Comparison of ENCODE assay signal across 8 cellular contexts in the genomic region with DNA sequence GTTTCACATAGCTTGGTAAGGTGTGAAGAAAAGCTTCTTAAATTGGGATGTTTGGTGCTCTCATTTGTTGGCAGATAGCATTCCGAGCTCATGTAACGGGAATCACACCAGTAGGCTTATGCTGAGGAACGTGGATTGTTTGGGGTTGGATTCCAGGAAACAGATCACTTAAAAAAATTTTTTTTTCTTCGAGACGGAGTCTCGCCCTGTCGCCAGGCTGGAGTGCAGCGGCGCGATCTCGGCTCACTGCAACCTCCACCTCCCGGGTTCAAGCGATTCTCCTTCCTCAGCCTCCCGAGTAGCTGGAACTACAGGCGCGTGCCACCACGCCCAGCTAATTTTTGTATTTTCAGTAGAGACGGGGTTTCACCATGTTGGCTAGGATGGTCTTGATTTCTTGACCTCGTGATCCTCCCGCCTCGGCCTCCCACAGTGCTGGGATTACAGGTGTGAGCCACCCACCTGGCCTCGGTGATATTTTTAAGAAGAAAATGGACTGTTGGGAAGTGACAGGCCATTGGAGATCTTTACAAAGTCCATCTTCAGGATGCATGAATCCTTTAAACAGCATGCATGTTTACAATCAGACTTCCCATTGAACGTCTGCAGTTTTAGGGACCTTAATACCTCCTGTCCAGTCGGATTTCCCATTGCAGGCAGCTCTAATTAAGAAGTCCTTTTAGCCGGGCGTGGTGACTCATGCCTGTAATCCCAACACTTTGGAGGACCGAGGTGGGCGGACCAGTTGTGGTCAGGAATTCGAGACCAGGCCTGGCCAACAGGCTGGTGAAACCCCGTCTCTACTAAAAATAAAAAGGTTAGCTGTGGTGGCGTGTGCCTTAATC. TPM values are rescaled to one million over a fixed set of nuclear protein-coding genes. Genes with fewer than 3 reads are reported as not detected.
DNase-seq lines count a peak whose midpoint lies in the region; ATAC-seq and TF ChIP-seq lines count a peak whose summit lies in the region.
"Not testable (repeated sequence)": the region's sequence is repeated elsewhere in the genome, so short reads cannot be mapped to it uniquely, and the experiment has no call there.

No MANE protein-coding gene starts in this region.

- not testable (repeated sequence) for H3K27me3 ChIP-seq in hepatocyte; naive thymus-derived CD4-positive, alpha-beta T cell (ENCODE audit: control insufficient read depth in 2 of 2, insufficient read depth in 2 of 2, low read length in 2 of 2)

- not testable (repeated sequence) for DNase-seq in HFF-Myc (ENCODE audit: extremely low read depth, low read depth); activated T-helper 1 cell treated with anti-CD3 and anti-CD28 coated beads, Interleukin-12 subunit alpha, Interleukin-12 subunit beta, Interleukin-2, Interleukin-4 antibody, amounts not matched to agents 30 ng/mL and 10 ng/mL and 1 ng/mL, durations not matched to agents 14 hours and 24 hours and 36 hours (ENCODE audit: low spot score); hepatocyte (ENCODE audit: low spot score); naive thymus-derived CD4-positive, alpha-beta T cell; stimulated activated effector memory CD8-positive, alpha-beta T cell treated with anti-CD3 and anti-CD28 coated beads, Interleukin-12 subunit alpha, Interleukin-12 subunit beta, amount 100 ng/mL, for 72 hours (ENCODE audit: low spot score in 2 of 2)
- peak; percentile 42 for DNase-seq in RPMI7951 (ENCODE audit: low read depth)

- not testable (repeated sequence) for H3K4me1 ChIP-seq in hepatocyte (ENCODE audit: insufficient read depth); naive thymus-derived CD4-positive, alpha-beta T cell (ENCODE audit: control insufficient read depth in 2 of 2, insufficient read depth in 2 of 2, low read length in 2 of 2)

- H4K20me1 ChIP-seq in hepatocyte (ENCODE audit: insufficient read depth, poor library complexity, severe bottlenecking), result not testable (repeated sequence)

- not testable (repeated sequence) for H3K4me1 Mint-ChIP-seq in activated T-helper 1 cell treated with anti-CD3 and anti-CD28 coated beads, Interleukin-12 subunit alpha, Interleukin-12 subunit beta, Interleukin-2, Interleukin-4 antibody, amounts not matched to agents 30 ng/mL and 10 ng/mL and 1 ng/mL, durations not matched to agents 14 hours and 24 hours and 36 hours (ENCODE audit: low read depth); dendritic cell treated with granulocyte-macrophage colony-stimulating factor and Interleukin-4, amounts not matched to agents 40 ng/mL and 50 ng/mL, for 4 days (ENCODE audit: low read depth); naive thymus-derived CD4-positive, alpha-beta T cell; stimulated activated effector memory CD8-positive, alpha-beta T cell treated with anti-CD3 and anti-CD28 coated beads, Interleukin-12 subunit alpha, Interleukin-12 subunit beta, amount 100 ng/mL, for 72 hours

- H3K4me2 ChIP-seq in hepatocyte, result peak overlapping the region; percentile 74

- not testable (repeated sequence) for H3K9me3 ChIP-seq in hepatocyte (ENCODE audit: low read depth); naive thymus-derived CD4-positive, alpha-beta T cell (ENCODE audit: control insufficient read depth in 2 of 3, low read length in 3 of 3)

- WGBS in hepatocyte (ENCODE audit: low lambda C conversion rate, missing lambda C conversion rate), result 27% methylated on average over 26 of the region's 31 CpGs

- peak overlapping the region; percentile 31 for H2AFZ ChIP-seq in hepatocyte

- H3K36me3 Mint-ChIP-seq in activated T-helper 1 cell treated with anti-CD3 and anti-CD28 coated beads, Interleukin-12 subunit alpha, Interleukin-12 subunit beta, Interleukin-2, Interleukin-4 antibody, amounts not matched to agents 30 ng/mL and 10 ng/mL and 1 ng/mL, durations not matched to agents 14 hours and 24 hours and 36 hours (ENCODE audit: low read depth); naive thymus-derived CD4-positive, alpha-beta T cell: not testable (repeated sequence)
- peaks cover 17% of the 10 kb centered on the region for H3K36me3 Mint-ChIP-seq in dendritic cell treated with granulocyte-macrophage colony-stimulating factor and Interleukin-4, amounts not matched to agents 40 ng/mL and 50 ng/mL, for 4 days (ENCODE audit: low read depth)
- H3K36me3 Mint-ChIP-seq in stimulated activated effector memory CD8-positive, alpha-beta T cell treated with anti-CD3 and anti-CD28 coated beads, Interleukin-12 subunit alpha, Interleukin-12 subunit beta, amount 100 ng/mL, for 72 hours, result peaks cover 12% of the 10 kb centered on the region

- H3K36me3 ChIP-seq in hepatocyte (replicated peaks; ENCODE audit: insufficient read depth, low read depth); naive thymus-derived CD4-positive, alpha-beta T cell (ENCODE audit: control insufficient read depth in 2 of 3, insufficient read depth in 3 of 3, low read length in 3 of 3): not testable (repeated sequence)

- CTCF ChIA-PET in naive thymus-derived CD4-positive, alpha-beta T cell (lab: Charles Lee), result not testable (repeated sequence)

- H3K9me3 Mint-ChIP-seq in activated T-helper 1 cell treated with anti-CD3 and anti-CD28 coated beads, Interleukin-12 subunit alpha, Interleukin-12 subunit beta, Interleukin-2, Interleukin-4 antibody, amounts not matched to agents 30 ng/mL and 10 ng/mL and 1 ng/mL, durations not matched to agents 14 hours and 24 hours and 36 hours; dendritic cell treated with granulocyte-macrophage colony-stimulating factor and Interleukin-4, amounts not matched to agents 40 ng/mL and 50 ng/mL, for 4 days; naive thymus-derived CD4-positive, alpha-beta T cell; stimulated activated effector memory CD8-positive, alpha-beta T cell treated with anti-CD3 and anti-CD28 coated beads, Interleukin-12 subunit alpha, Interleukin-12 subunit beta, amount 100 ng/mL, for 72 hours: not testable (repeated sequence)

- not testable (repeated sequence) for TF ChIP-seq CTCF in C4-2B (conservative IDR thresholded peaks at IDR 0.05); HFF-Myc (IDR thresholded peaks at IDR 0.05; ENCODE audit: low read depth, low read length, missing control alignments); hepatocyte (IDR thresholded peaks at IDR 0.05; ENCODE audit: poor library complexity)

- not testable (repeated sequence) for H3K27me3 Mint-ChIP-seq in activated T-helper 1 cell treated with anti-CD3 and anti-CD28 coated beads, Interleukin-12 subunit alpha, Interleukin-12 subunit beta, Interleukin-2, Interleukin-4 antibody, amounts not matched to agents 30 ng/mL and 10 ng/mL and 1 ng/mL, durations not matched to agents 14 hours and 24 hours and 36 hours (ENCODE audit: insufficient read depth); dendritic cell treated with granulocyte-macrophage colony-stimulating factor and Interleukin-4, amounts not matched to agents 40 ng/mL and 50 ng/mL, for 4 days; naive thymus-derived CD4-positive, alpha-beta T cell

- H3K4me3 Mint-ChIP-seq in activated T-helper 1 cell treated with anti-CD3 and anti-CD28 coated beads, Interleukin-12 subunit alpha, Interleukin-12 subunit beta, Interleukin-2, Interleukin-4 antibody, amounts not matched to agents 30 ng/mL and 10 ng/mL and 1 ng/mL, durations not matched to agents 14 hours and 24 hours and 36 hours, result peak overlapping the region; percentile 73
- peak overlapping the region; percentile 62 for H3K4me3 Mint-ChIP-seq in dendritic cell treated with granulocyte-macrophage colony-stimulating factor and Interleukin-4, amounts not matched to agents 40 ng/mL and 50 ng/mL, for 4 days
- peak overlapping the region in 7 of 10 donors; percentile 28 to 79 (median 61) for H3K4me3 Mint-ChIP-seq in naive thymus-derived CD4-positive, alpha-beta T cell
- H3K4me3 Mint-ChIP-seq in stimulated activated effector memory CD8-positive, alpha-beta T cell treated with anti-CD3 and anti-CD28 coated beads, Interleukin-12 subunit alpha, Interleukin-12 subunit beta, amount 100 ng/mL, for 72 hours, result peak overlapping the region; percentile 84

- not testable (repeated sequence) for H3K79me2 ChIP-seq in hepatocyte

- POLR2A ChIA-PET in naive thymus-derived CD4-positive, alpha-beta T cell (lab: Charles Lee), result not testable (repeated sequence)

- H3K9me2 ChIP-seq in hepatocyte (replicated peaks; ENCODE audit: insufficient read depth), result not testable (repeated sequence)

- not testable (repeated sequence) for ATAC-seq in naive thymus-derived CD4-positive, alpha-beta T cell; stimulated activated effector memory CD8-positive, alpha-beta T cell treated with anti-CD3 and anti-CD28 coated beads, Interleukin-12 subunit alpha, Interleukin-12 subunit beta, amount 100 ng/mL, for 72 hours

- intact Hi-C loops in activated T-helper 1 cell treated with anti-CD3 and anti-CD28 coated beads, Interleukin-12 subunit alpha, Interleukin-12 subunit beta, Interleukin-2, Interleukin-4 antibody, amounts not matched to agents 30 ng/mL and 10 ng/mL and 1 ng/mL, durations not matched to agents 14 hours and 24 hours and 36 hours (cut with micrococcal nuclease); dendritic cell treated with granulocyte-macrophage colony-stimulating factor and Interleukin-4, amounts not matched to agents 40 ng/mL and 50 ng/mL, for 4 days (cut with micrococcal nuclease); naive thymus-derived CD4-positive, alpha-beta T cell (cut with micrococcal nuclease): not testable (repeated sequence)

- H3K27ac ChIP-seq in C4-2B (peak overlapping the region; percentile 69), hepatocyte (peak overlapping the region; percentile 41)
- not testable (repeated sequence) for H3K27ac ChIP-seq in naive thymus-derived CD4-positive, alpha-beta T cell (ENCODE audit: low read depth, low read length)

- H3K27ac Mint-ChIP-seq in activated T-helper 1 cell treated with anti-CD3 and anti-CD28 coated beads, Interleukin-12 subunit alpha, Interleukin-12 subunit beta, Interleukin-2, Interleukin-4 antibody, amounts not matched to agents 30 ng/mL and 10 ng/mL and 1 ng/mL, durations not matched to agents 14 hours and 24 hours and 36 hours; naive thymus-derived CD4-positive, alpha-beta T cell: not testable (repeated sequence)
- H3K27ac Mint-ChIP-seq in dendritic cell treated with granulocyte-macrophage colony-stimulating factor and Interleukin-4, amounts not matched to agents 40 ng/mL and 50 ng/mL, for 4 days, result peak overlapping the region; percentile 81
- H3K27ac Mint-ChIP-seq in stimulated activated effector memory CD8-positive, alpha-beta T cell treated with anti-CD3 and anti-CD28 coated beads, Interleukin-12 subunit alpha, Interleukin-12 subunit beta, amount 100 ng/mL, for 72 hours, result peak overlapping the region; percentile 89

- H3K4me3 ChIP-seq in HFF-Myc (replicated peaks; ENCODE audit: low read depth, low read length) (peak overlapping the region; percentile 45), hepatocyte (peak overlapping the region; percentile 33)
- peak overlapping the region; percentile 35 for H3K4me3 ChIP-seq in naive thymus-derived CD4-positive, alpha-beta T cell (ENCODE audit: low read length)

RNA-seq across cellular contexts. Expression of gene GTF2H2C, which starts 0.8 kb away (rescaled TPM):
- total RNA-seq in RPMI7951 (2014; rRNA removed; shearing (Covaris generic)), result 31.1 and 32.7 TPM in 2 replicates
- total RNA-seq in activated T-helper 1 cell treated with anti-CD3 and anti-CD28 coated beads, Interleukin-12 subunit alpha, Interleukin-12 subunit beta, Interleukin-2, Interleukin-4 antibody, amounts not matched to agents 30 ng/mL and 10 ng/mL and 1 ng/mL, durations not matched to agents 14 hours and 24 hours and 36 hours, result 56.9 and 60.0 TPM in 2 replicates
- 51.9 and 55.1 TPM in 2 replicates for total RNA-seq in hepatocyte
- polyA plus RNA-seq in hepatocyte, result 22.2 and 24.8 TPM in 2 replicates
- 10 to 100 TPM; 30.8 to 52.2 (median 42.6) TPM for total RNA-seq in naive thymus-derived CD4-positive, alpha-beta T cell
- polyA plus RNA-seq in naive thymus-derived CD4-positive, alpha-beta T cell, result 10 to 100 TPM; 17.3 to 17.6 TPM
